In genomic region chr10:13803566-13804554, GRCh38 we compare ENCODE assay signal across 14 cellular contexts.
DNase-seq lines count a peak whose midpoint lies in the region; ATAC-seq and TF ChIP-seq lines count a peak whose summit lies in the region.
"Had no signal": no experiment of that assay in that cellular context is flagged by ENCODE, and none has a peak within 500 bp of the region (broad histone marks: within the 10 kb centered on the region; RNA-seq: fewer than 3 reads in every experiment).

No MANE protein-coding gene starts in this region.

- H3K9me3 ChIP-seq in aorta (ENCODE audit: control insufficient read depth, low read length), result no peaks in the 10 kb centered on the region

- WGBS in aorta, 2 donors, result 37 to 43% methylated on average over 18 of the region's 18 CpGs

- no peak for TF ChIP-seq CTCF in fibroblast of the aortic adventitia (IDR thresholded peaks at IDR 0.05; ENCODE audit: insufficient read depth, low read length)

- no peak overlapping the region for H3K4me3 ChIP-seq in fibroblast of the aortic adventitia (ENCODE audit: low read depth, low read length)
- no peak overlapping the region for H3K4me3 ChIP-seq in aorta (ENCODE audit: low read length in 2 of 2)
- H3K4me3 ChIP-seq: lung had no signal

- H3K36me3 ChIP-seq in aorta (ENCODE audit: control insufficient read depth in 1 of 2, insufficient read depth in 2 of 2, low read length in 1 of 2), result peaks cover 0 to 4% of the 10 kb centered on the region in 2 donors

- no peak for DNase-seq in Right ventricle myocardium inferior (ENCODE audit: missing footprints)
- DNase-seq in cardiac septum (ENCODE audit: low spot score), result no peak
- peak; percentile 93 for DNase-seq in NCI-H748 (lab: John Stamatoyannopoulos, UW; ENCODE audit: unreplicated experiment)
- peak; percentile 19 for DNase-seq in fibroblast of the aortic adventitia (ENCODE audit: low read depth)
- DNase-seq in aorta, result no peak
- no peak for DNase-seq in sciatic nerve (ENCODE audit: low spot score)
- DNase-seq in CD1c-positive myeloid dendritic cell (ENCODE audit: extremely low spot score), result no peak
- DNase-seq in dedifferentiated amniotic fluid mesenchymal stem cell (ENCODE audit: extremely low spot score), result no peak
- DNase-seq: 8988T; CD8-positive, alpha-beta memory T cell; H7; NCI-H226; T-helper 9 cell had no signal

- ATAC-seq in Right ventricle myocardium inferior (peak; percentile 69), aorta (ENCODE audit: low FRiP score) (peak; percentile 24), sciatic nerve (no peak)

- H3K4me1 ChIP-seq in aorta (ENCODE audit: control insufficient read depth in 1 of 2, insufficient read depth in 2 of 2, low read length in 2 of 2), result no peaks in the 10 kb centered on the region

- H3K27me3 ChIP-seq in aorta (ENCODE audit: control insufficient read depth in 1 of 2, insufficient read depth in 2 of 2, low read length in 1 of 2), result no peaks in the 10 kb centered on the region

- intact Hi-C loops in Right ventricle myocardium inferior (cut with DNase I), result no loop called here
- intact Hi-C loops in cardiac septum (cut with DNase I), result no loop called here
- intact Hi-C loops in aorta (cut with DNase I), result no loop called here
- intact Hi-C loops in sciatic nerve (cut with DNase I), result no loop called here

- H3K27ac ChIP-seq in aorta (ENCODE audit: low read depth in 1 of 2, low read length in 2 of 2), result no peak overlapping the region

Comparison
In these comparisons a context has a peak if more than half of its experiments do, and no peak if none do; other contexts are left out.
1. DNase-seq: peak in NCI-H748 (single experiment) and fibroblast of the aortic adventitia (single experiment); none in Right ventricle myocardium inferior (single experiment), cardiac septum (single experiment), aorta (0 of 2), sciatic nerve (single experiment), CD1c-positive myeloid dendritic cell (single experiment) and dedifferentiated amniotic fluid mesenchymal stem cell (single experiment).